In genomic region chr6:144895313-144895712, GRCh38 we compare ENCODE assay signal across 2 cellular contexts.
TF ChIP-seq lines count a peak whose summit lies in the region.

No MANE protein-coding gene starts in this region.

TF ChIP-seq in IMR-90, 13 proteins besides CTCF, POLR2A, EP300 and RAD21 (continued from another document):
- TF ChIP-seq, protein P1, sequence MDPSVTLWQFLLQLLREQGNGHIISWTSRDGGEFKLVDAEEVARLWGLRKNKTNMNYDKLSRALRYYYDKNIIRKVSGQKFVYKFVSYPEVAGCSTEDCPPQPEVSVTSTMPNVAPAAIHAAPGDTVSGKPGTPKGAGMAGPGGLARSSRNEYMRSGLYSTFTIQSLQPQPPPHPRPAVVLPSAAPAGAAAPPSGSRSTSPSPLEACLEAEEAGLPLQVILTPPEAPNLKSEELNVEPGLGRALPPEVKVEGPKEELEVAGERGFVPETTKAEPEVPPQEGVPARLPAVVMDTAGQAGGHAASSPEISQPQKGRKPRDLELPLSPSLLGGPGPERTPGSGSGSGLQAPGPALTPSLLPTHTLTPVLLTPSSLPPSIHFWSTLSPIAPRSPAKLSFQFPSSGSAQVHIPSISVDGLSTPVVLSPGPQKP (IDR thresholded peaks at IDR 0.05; ENCODE audit: borderline replicate concordance, low read depth, low read length): no peak
- no peak for TF ChIP-seq BHLHE40 (IDR thresholded peaks at IDR 0.05; ENCODE audit: low read depth, low read length)
- no peak for TF ChIP-seq MAFK (IDR thresholded peaks at IDR 0.05; ENCODE audit: low read depth, low read length)

TF ChIP-seq in K562, 482 proteins besides CTCF, POLR2A, EP300 and RAD21 (continued from another document):
- TF ChIP-seq NUFIP1 (IDR thresholded peaks at IDR 0.05; ENCODE audit: partially characterized antibody): no peak
